ENCODE assay signal across 37 cellular contexts in the genomic region with DNA sequence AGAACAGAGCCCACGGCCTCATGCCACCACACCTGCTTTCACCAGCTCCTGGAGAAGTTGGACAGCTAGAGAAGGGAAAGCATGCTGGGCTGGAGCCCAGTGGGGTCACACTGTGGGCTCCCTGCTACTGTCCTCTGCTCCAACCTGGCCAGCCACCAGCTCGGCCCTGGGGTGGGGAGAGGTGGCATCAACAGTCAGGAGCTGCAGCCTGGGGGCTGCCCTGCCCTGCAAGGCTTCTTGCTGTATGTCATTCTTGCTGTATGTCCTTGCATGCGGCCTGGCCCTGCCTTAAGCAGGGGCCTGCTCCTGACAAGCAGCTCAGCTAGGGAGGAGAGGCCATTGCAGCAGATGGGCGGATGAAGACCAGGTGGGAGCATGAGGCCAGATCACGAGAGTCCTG. TPM values are rescaled to one million over a fixed set of nuclear protein-coding genes. Genes with fewer than 3 reads are reported as not detected.
"Had no signal": no experiment of that assay in that cellular context is flagged by ENCODE, and none has a peak within 500 bp of the region (broad histone marks: within the 10 kb centered on the region; RNA-seq: fewer than 3 reads in every experiment).

No MANE protein-coding gene starts in this region.

- H3K36me3 ChIP-seq: MG63 had no signal

- H3K27me3 ChIP-seq: MG63 had no signal

- H3K27ac ChIP-seq: KMS-11 had no signal

- DNase-seq: Karpas-422, Kasumi-1, KBM-7, KG1, MG63, MM.1S, MV-4-11, NCI-H1048, NCI-H1092, NCI-H1092 treated with DMSO at 0.1 percent for 48 hours, NCI-H1105, NCI-H1105 treated with DMSO at 0.1 percent for 48 hours, NCI-H1417, NCI-H1417 treated with DMSO at 0.1 percent for 48 hours, NCI-H1436, NCI-H1436 treated with DMSO at 0.1 percent for 48 hours, NCI-H146, NCI-H1694, NCI-H1694 treated with DMSO at 0.1 percent for 48 hours, NCI-H187, NCI-H187 treated with DMSO at 0.1 percent for 48 hours, NCI-H1930, NCI-H2029, NCI-H2029 treated with DMSO at 0.1 percent for 48 hours, NCI-H2081, NCI-H2081 treated with DMSO at 0.1 percent for 48 hours, NCI-H2107, NCI-H2171, NCI-H2171 treated with DMSO at 0.1 percent for 48 hours, NCI-H2227 treated with DMSO at 0.1 percent for 48 hours, NCI-H226, NCI-H345, NCI-H446, NCI-H446 treated with DMSO at 0.1 percent for 48 hours had no signal

- H3K4me3 ChIP-seq: MG63 had no signal

RNA-seq across cellular contexts. Expression of gene CCL2, which starts 50.7 kb away (rescaled TPM):
- total RNA-seq: LHCN-M2, NCI-H460 had no signal
